1 cellular context compared by ENCODE assay signal in the genomic region with DNA sequence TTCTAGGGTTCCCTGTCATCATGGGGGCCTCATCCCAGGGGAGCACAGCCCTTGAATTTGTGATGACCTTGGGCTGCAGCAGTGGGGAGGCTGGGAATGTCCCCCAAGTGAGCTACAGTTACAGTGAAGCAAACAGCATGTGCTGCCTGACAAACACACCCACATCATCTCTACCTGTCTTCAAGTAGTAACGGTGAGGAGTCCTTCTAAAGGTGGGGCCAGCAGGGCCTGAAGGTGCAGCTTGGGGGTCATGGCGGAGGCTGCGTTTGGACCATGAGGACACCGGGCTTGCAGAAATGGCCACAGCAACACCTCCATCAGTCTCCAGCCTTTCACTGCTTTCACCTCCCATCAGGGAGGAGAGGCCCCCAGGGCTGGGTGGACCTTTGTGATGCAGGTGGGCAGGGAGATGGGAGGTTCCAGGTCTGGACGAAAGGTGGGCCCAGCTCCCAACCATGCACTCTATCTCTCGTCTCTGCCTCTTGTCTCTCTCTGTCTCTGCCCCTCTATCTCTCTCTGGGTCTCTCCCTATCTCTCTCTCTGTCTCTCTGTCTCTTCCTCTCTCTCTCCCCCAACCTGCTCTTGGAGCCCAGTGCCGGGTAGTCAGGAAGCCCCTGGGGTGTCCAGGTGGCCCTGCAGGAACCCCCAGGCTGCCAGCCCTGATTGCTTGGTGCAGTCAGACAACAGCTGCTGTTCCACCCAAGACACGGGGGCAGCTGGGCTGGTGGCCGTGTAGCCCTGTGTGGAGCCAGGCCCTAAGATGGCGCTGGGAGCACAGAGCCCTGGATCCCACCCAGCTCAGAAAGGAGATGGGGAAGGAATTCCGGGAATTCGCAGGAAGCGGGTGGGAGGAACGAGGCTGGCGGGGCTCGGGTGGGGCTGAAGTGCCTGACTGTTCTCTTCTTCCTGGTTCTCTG.
TF ChIP-seq lines count a peak whose summit lies in the region.

No MANE protein-coding gene starts in this region.

TF ChIP-seq in HepG2, 621 proteins besides CTCF, POLR2A, EP300 and RAD21:
- TF ChIP-seq ZNF777 (CRISPR knock-in tag; IDR thresholded peaks at IDR 0.05) (no peak), SP140L (CRISPR knock-in tag; IDR thresholded peaks at IDR 0.05; ENCODE audit: borderline replicate concordance) (no peak), SNAI1 (CRISPR knock-in tag; IDR thresholded peaks at IDR 0.05; ENCODE audit: borderline replicate concordance) (no peak), NR1H2 (CRISPR knock-in tag; IDR thresholded peaks at IDR 0.05; ENCODE audit: borderline replicate concordance, low read depth) (no peak), ZNF530 (CRISPR knock-in tag; IDR thresholded peaks at IDR 0.05; ENCODE audit: low read depth) (no peak), ZNF747 (CRISPR knock-in tag; IDR thresholded peaks at IDR 0.05; ENCODE audit: borderline replicate concordance) (no peak), GTF2F1 (IDR thresholded peaks at IDR 0.05; ENCODE audit: low read length) (no peak), CBX1 (IDR thresholded peaks at IDR 0.05; ENCODE audit: low read depth) (no peak), ZNF652 (CRISPR knock-in tag; IDR thresholded peaks at IDR 0.05; ENCODE audit: borderline replicate concordance, low read depth) (no peak), ZNF772 (CRISPR knock-in tag; IDR thresholded peaks at IDR 0.05) (no peak), PAWR (CRISPR knock-in tag; IDR thresholded peaks at IDR 0.05; ENCODE audit: borderline replicate concordance) (no peak), ZNF543 (CRISPR knock-in tag; IDR thresholded peaks at IDR 0.05) (no peak), ZNF234 (CRISPR knock-in tag; conservative IDR thresholded peaks at IDR 0.05) (no peak), MED8 (CRISPR knock-in tag; IDR thresholded peaks at IDR 0.05; ENCODE audit: insufficient replicate concordance) (no peak), CEBPG (CRISPR knock-in tag; IDR thresholded peaks at IDR 0.05) (no peak), ZNF326 (CRISPR knock-in tag; IDR thresholded peaks at IDR 0.05; ENCODE audit: borderline replicate concordance) (no peak)
- TF ChIP-seq, protein P1, sequence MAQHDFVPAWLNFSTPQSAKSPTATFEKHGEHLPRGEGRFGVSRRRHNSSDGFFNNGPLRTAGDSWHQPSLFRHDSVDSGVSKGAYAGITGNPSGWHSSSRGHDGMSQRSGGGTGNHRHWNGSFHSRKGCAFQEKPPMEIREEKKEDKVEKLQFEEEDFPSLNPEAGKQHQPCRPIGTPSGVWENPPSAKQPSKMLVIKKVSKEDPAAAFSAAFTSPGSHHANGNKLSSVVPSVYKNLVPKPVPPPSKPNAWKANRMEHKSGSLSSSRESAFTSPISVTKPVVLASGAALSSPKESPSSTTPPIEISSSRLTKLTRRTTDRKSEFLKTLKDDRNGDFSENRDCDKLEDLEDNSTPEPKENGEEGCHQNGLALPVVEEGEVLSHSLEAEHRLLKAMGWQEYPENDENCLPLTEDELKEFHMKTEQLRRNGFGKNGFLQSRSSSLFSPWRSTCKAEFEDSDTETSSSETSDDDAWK (CRISPR knock-in tag; IDR thresholded peaks at IDR 0.05) = no peak
- TF ChIP-seq, protein P2, sequence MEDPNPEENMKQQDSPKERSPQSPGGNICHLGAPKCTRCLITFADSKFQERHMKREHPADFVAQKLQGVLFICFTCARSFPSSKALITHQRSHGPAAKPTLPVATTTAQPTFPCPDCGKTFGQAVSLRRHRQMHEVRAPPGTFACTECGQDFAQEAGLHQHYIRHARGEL (CRISPR knock-in tag; IDR thresholded peaks at IDR 0.05) = no peak
- TF ChIP-seq, protein P3, sequence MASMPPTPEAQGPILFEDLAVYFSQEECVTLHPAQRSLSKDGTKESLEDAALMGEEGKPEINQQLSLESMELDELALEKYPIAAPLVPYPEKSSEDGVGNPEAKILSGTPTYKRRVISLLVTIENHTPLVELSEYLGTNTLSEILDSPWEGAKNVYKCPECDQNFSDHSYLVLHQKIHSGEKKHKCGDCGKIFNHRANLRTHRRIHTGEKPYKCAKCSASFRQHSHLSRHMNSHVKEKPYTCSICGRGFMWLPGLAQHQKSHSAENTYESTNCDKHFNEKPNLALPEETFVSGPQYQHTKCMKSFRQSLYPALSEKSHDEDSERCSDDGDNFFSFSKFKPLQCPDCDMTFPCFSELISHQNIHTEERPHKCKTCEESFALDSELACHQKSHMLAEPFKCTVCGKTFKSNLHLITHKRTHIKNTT (CRISPR knock-in tag; IDR thresholded peaks at IDR 0.05) = no peak
TF ChIP-seq in HepG2: peak in this region for 0.
